ENCODE assay signal across 26 cellular contexts in genomic region chr19:16210168-16210567, GRCh38. TPM values are rescaled to one million over a fixed set of nuclear protein-coding genes. Genes with fewer than 3 reads are reported as not detected.
"Had no signal": no experiment of that assay in that cellular context is flagged by ENCODE, and none has a peak within 500 bp of the region (broad histone marks: within the 10 kb centered on the region; RNA-seq: fewer than 3 reads in every experiment).

No MANE protein-coding gene starts in this region.

- H3K9me3 ChIP-seq: ascending aorta, body of pancreas, Peyer's patch, SJSA1 had no signal

- ATAC-seq: activated CD8-positive, alpha-beta T cell treated with anti-CD3 and anti-CD28 coated beads for 36 hours; activated T-cell treated with anti-CD3 and anti-CD28 coated beads, Interleukin-2, amount 50 U/mL, for 72 hours; body of pancreas; K562; SK-N-SH treated with all-trans-retinoic acid at 6 μM for 48 hours had no signal

- H3K4me3 ChIP-seq: ascending aorta, body of pancreas, K562, Peyer's patch, SJSA1 had no signal

- FAIRE-seq: TTC549 had no signal

- H3K27me3 Mint-ChIP-seq: activated CD8-positive, alpha-beta T cell treated with anti-CD3 and anti-CD28 coated beads for 36 hours; activated naive CD4-positive, alpha-beta T cell treated with anti-CD3 and anti-CD28 coated beads, Interleukin-2, amount 10 ng/mL, durations not matched to agents 7 days and 5 days; activated naive CD8-positive, alpha-beta T cell treated with anti-CD3 and anti-CD28 coated beads, Interleukin-2, amount 10 ng/mL, durations not matched to agents 7 days and 5 days; central memory CD8-positive, alpha-beta T cell had no signal

- DNase-seq: activated CD4-positive, alpha-beta T cell treated with anti-CD3 and anti-CD28 coated beads, Interleukin-2, amount 50 U/mL, for 1 hour; activated CD4-positive, CD25-positive, alpha-beta regulatory T cell; activated CD8-positive, alpha-beta memory T cell treated with anti-CD3 and anti-CD28 coated beads, Interleukin-2, amount 50 U/mL, for 4 hours; activated CD8-positive, alpha-beta T cell treated with anti-CD3 and anti-CD28 coated beads for 36 hours; activated gamma-delta T cell treated with Interleukin-2 at 50 U/mL for 16 hours; activated naive CD4-positive, alpha-beta T cell treated with anti-CD3 and anti-CD28 coated beads, Interleukin-2, amount 10 ng/mL, durations not matched to agents 7 days and 5 days; activated naive CD8-positive, alpha-beta T cell treated with anti-CD3 and anti-CD28 coated beads, Interleukin-2, amount 10 ng/mL, durations not matched to agents 7 days and 5 days; activated T-cell treated with anti-CD3 and anti-CD28 coated beads, Interleukin-2, amount 50 U/mL, for 72 hours; body of pancreas; Karpas-422; NCI-H1930; NCI-H510A; NCI-H526 treated with DMSO at 0.1 percent for 48 hours; NCI-H82; Right ventricle myocardium superior; T-helper 9 cell had no signal

- H3K4me3 Mint-ChIP-seq: activated CD8-positive, alpha-beta T cell treated with anti-CD3 and anti-CD28 coated beads for 36 hours; activated naive CD4-positive, alpha-beta T cell treated with anti-CD3 and anti-CD28 coated beads, Interleukin-2, amount 10 ng/mL, durations not matched to agents 7 days and 5 days; activated naive CD8-positive, alpha-beta T cell treated with anti-CD3 and anti-CD28 coated beads, Interleukin-2, amount 10 ng/mL, durations not matched to agents 7 days and 5 days; central memory CD8-positive, alpha-beta T cell; T-helper 1 cell treated with Interleukin-12 subunit alpha and Interleukin-12 subunit beta and Interleukin-4 antibody, amounts not matched to agents 30 μg/mL and 1 μg/mL, for 36 hours had no signal

- H3K4me1 ChIP-seq: ascending aorta, body of pancreas, Peyer's patch, SJSA1 had no signal

- H3K27ac ChIP-seq: ascending aorta, body of pancreas, Peyer's patch, RWPE1, SJSA1 had no signal

- H3K27ac Mint-ChIP-seq: activated naive CD8-positive, alpha-beta T cell treated with anti-CD3 and anti-CD28 coated beads, Interleukin-2, amount 10 ng/mL, durations not matched to agents 7 days and 5 days; activated T-cell treated with anti-CD3 and anti-CD28 coated beads, Interleukin-2, amount 50 U/mL, for 72 hours; activated T-helper 2 cell treated with anti-CD3 and anti-CD28 coated beads, Interferon-gamma antibody, Interleukin-2, Interleukin-4, amounts not matched to agents 10 μg/mL and 5 μg/mL and 100 μg/mL, durations not matched to agents 14 hours and 24 hours and 36 hours; T-helper 1 cell treated with Interleukin-12 subunit alpha and Interleukin-12 subunit beta and Interleukin-4 antibody, amounts not matched to agents 30 μg/mL and 1 μg/mL, for 36 hours had no signal

- H3K27me3 ChIP-seq: ascending aorta, body of pancreas, Peyer's patch, SJSA1 had no signal

RNA-seq across cellular contexts. Expression of gene CIB3, which starts 36.8 kb away (rescaled TPM):
- total RNA-seq: activated CD8-positive, alpha-beta T cell treated with anti-CD3 and anti-CD28 coated beads for 36 hours; activated naive CD8-positive, alpha-beta T cell treated with anti-CD3 and anti-CD28 coated beads, Interleukin-2, amount 10 ng/mL, durations not matched to agents 7 days and 5 days; activated T-cell treated with anti-CD3 and anti-CD28 coated beads, Interleukin-2, amount 50 U/mL, for 72 hours; activated T-helper 2 cell treated with anti-CD3 and anti-CD28 coated beads, Interferon-gamma antibody, Interleukin-2, Interleukin-4, amounts not matched to agents 10 μg/mL and 5 μg/mL and 100 μg/mL, durations not matched to agents 14 hours and 24 hours and 36 hours; ascending aorta; body of pancreas; K562; Peyer's patch; Right ventricle myocardium superior; SJSA1 had no signal
